5 cellular contexts compared by ENCODE assay signal in genomic region chr6:16828058-16828457, GRCh38.
"Had no signal": no experiment of that assay in that cellular context is flagged by ENCODE, and none has a peak within 500 bp of the region (broad histone marks: within the 10 kb centered on the region; RNA-seq: fewer than 3 reads in every experiment).

No MANE protein-coding gene starts in this region.

- H3K9me3 Mint-ChIP-seq: GM23338, H9 had no signal

- H3K4me3 Mint-ChIP-seq: GM23338, H9 had no signal

- H2AFZ ChIP-seq: GM23338 had no signal

- DNase-seq: H9, HCEC 1CT, IMR-90 had no signal

- H3K4me3 ChIP-seq: GM23338, K562 had no signal

- H3K27ac Mint-ChIP-seq: GM23338, H9 had no signal

- H3K4me2 ChIP-seq: GM23338 had no signal

- ATAC-seq: GM23338, K562 had no signal
